In the genomic region with DNA sequence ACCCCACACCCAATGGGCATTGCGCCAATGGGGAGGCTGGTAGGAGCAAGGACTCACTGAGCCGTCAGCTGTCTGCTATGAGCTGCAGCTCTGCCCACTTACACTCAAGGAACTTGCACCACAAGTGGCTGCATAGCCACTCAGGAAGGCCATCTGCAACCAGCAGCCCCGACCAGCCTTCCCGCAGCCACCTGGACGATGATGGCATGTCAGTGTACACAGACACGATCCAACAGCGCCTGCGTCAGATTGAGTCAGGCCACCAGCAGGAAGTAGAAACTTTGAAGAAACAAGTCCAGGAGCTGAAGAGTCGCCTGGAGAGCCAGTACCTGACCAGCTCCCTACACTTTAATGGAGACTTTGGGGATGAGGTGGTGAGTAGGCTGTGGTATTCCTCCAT, we compare ENCODE assay signal across 18 cellular contexts. TPM values are rescaled to one million over a fixed set of nuclear protein-coding genes. Genes with fewer than 3 reads are reported as not detected.
A peak's percentile ranks its signal among the peaks of the same experiment; 100 is the strongest.
DNase-seq lines count a peak whose midpoint lies in the region; TF ChIP-seq lines count a peak whose summit lies in the region.
"Had no signal": no experiment of that assay in that cellular context is flagged by ENCODE, and none has a peak within 500 bp of the region (broad histone marks: within the 10 kb centered on the region; RNA-seq: fewer than 3 reads in every experiment).

No MANE protein-coding gene starts in this region.

- no peaks in the 10 kb centered on the region for H3K9me3 Mint-ChIP-seq in activated T-helper 1 cell treated with anti-CD3 and anti-CD28 coated beads, Interleukin-12 subunit alpha, Interleukin-12 subunit beta, Interleukin-2, Interleukin-4 antibody, amounts not matched to agents 30 ng/mL and 10 ng/mL and 1 ng/mL, durations not matched to agents 14 hours and 24 hours and 36 hours
- H3K9me3 Mint-ChIP-seq in T-helper 2 cell treated with Interferon-gamma antibody and Interleukin-4, amounts not matched to agents 5 μg/mL and 100 μg/mL, for 36 hours: no peaks in the 10 kb centered on the region
- H3K9me3 Mint-ChIP-seq: CD8-positive, alpha-beta memory T cell; IgD-negative memory B cell had no signal

- peaks cover 13% of the 10 kb centered on the region for H3K4me1 Mint-ChIP-seq in activated T-helper 1 cell treated with anti-CD3 and anti-CD28 coated beads, Interleukin-12 subunit alpha, Interleukin-12 subunit beta, Interleukin-2, Interleukin-4 antibody, amounts not matched to agents 30 ng/mL and 10 ng/mL and 1 ng/mL, durations not matched to agents 14 hours and 24 hours and 36 hours (ENCODE audit: low read depth)
- H3K4me1 Mint-ChIP-seq in T-helper 2 cell treated with Interferon-gamma antibody and Interleukin-4, amounts not matched to agents 5 μg/mL and 100 μg/mL, for 36 hours (ENCODE audit: low read depth): peaks cover 2% of the 10 kb centered on the region
- H3K4me1 Mint-ChIP-seq: CD8-positive, alpha-beta memory T cell had no signal

- no peak overlapping the region for H4K91ac ChIP-seq in neuronal stem cell (ENCODE audit: low read depth, low read length, poor library complexity)

- no peak overlapping the region for H3K4ac ChIP-seq in neuronal stem cell (ENCODE audit: low read length)

- no peak overlapping the region for H3K4me3 Mint-ChIP-seq in activated T-helper 1 cell treated with anti-CD3 and anti-CD28 coated beads, Interleukin-12 subunit alpha, Interleukin-12 subunit beta, Interleukin-2, Interleukin-4 antibody, amounts not matched to agents 30 ng/mL and 10 ng/mL and 1 ng/mL, durations not matched to agents 14 hours and 24 hours and 36 hours
- no peak overlapping the region for H3K4me3 Mint-ChIP-seq in T-helper 2 cell treated with Interferon-gamma antibody and Interleukin-4, amounts not matched to agents 5 μg/mL and 100 μg/mL, for 36 hours
- H3K4me3 Mint-ChIP-seq: CD8-positive, alpha-beta memory T cell; IgD-negative memory B cell had no signal

- H3K4me1 ChIP-seq in neuronal stem cell (ENCODE audit: control insufficient read depth in 2 of 2, insufficient read depth in 1 of 2, low read depth in 1 of 2, low read length in 2 of 2) (peaks cover 0 to 4% of the 10 kb centered on the region in 2 donors), stomach (peaks cover 14 to 40% (median 24%) of the 10 kb centered on the region in 4 donors)
- H3K4me1 ChIP-seq: A549, Caco-2 had no signal

- H3K9ac ChIP-seq in neuronal stem cell (ENCODE audit: low read depth, low read length, poor library complexity): no peak overlapping the region
- H3K9ac ChIP-seq: GM23248 had no signal

- peak; percentile 3 for DNase-seq in DMS53 treated with DMSO at 0.1 percent for 48 hours (lab: John Stamatoyannopoulos, UW; ENCODE audit: unreplicated experiment)
- DNase-seq in activated T-helper 1 cell treated with anti-CD3 and anti-CD28 coated beads, Interleukin-12 subunit alpha, Interleukin-12 subunit beta, Interleukin-2, Interleukin-4 antibody, amounts not matched to agents 30 ng/mL and 10 ng/mL and 1 ng/mL, durations not matched to agents 14 hours and 24 hours and 36 hours (ENCODE audit: low spot score): no peak
- no peak for DNase-seq in neuronal stem cell (ENCODE audit: low spot score)
- no peak for DNase-seq in stomach
- DNase-seq in NCI-H187 (lab: John Stamatoyannopoulos, UW): no peak
- DNase-seq in NOMO-1 treated with DMSO at 0.1 percent for 48 hours (lab: John Stamatoyannopoulos, UW; ENCODE audit: unreplicated experiment): no peak
- DNase-seq in T-helper 2 cell treated with Interferon-gamma antibody and Interleukin-4, amounts not matched to agents 5 μg/mL and 100 μg/mL, for 36 hours (ENCODE audit: low spot score): no peak
- DNase-seq: BE2C; Caco-2; CD8-positive, alpha-beta memory T cell; DMS79; GM23248 had no signal

- H3K36me3 ChIP-seq in neuronal stem cell (replicated peaks in 1 of 2; ENCODE audit: control insufficient read depth in 2 of 2, insufficient read depth in 2 of 2, low read length in 2 of 2): peaks cover 45 to 98% of the 10 kb centered on the region in 2 donors
- H3K36me3 ChIP-seq in stomach: peaks cover 85 to 100% (median 100%) of the 10 kb centered on the region in 4 donors

- no peak for TF ChIP-seq POLR2A in stomach (IDR thresholded peaks at IDR 0.05)

- H3K27me3 ChIP-seq in neuronal stem cell (ENCODE audit: control insufficient read depth in 3 of 3, insufficient read depth in 3 of 3, low read depth in 1 of 3, low read length in 3 of 3) (no peaks in the 10 kb centered on the region), stomach (no peaks in the 10 kb centered on the region)
- H3K27me3 ChIP-seq: BE2C had no signal

- H3K27ac ChIP-seq in neuronal stem cell (replicated peaks; ENCODE audit: low read length) (no peak overlapping the region), stomach (peak overlapping the region in 4 of 5 donors; percentile 41 to 72 (median 56))
- H3K27ac ChIP-seq: A549, GM23248 had no signal

- intact Hi-C loops in activated T-helper 1 cell treated with anti-CD3 and anti-CD28 coated beads, Interleukin-12 subunit alpha, Interleukin-12 subunit beta, Interleukin-2, Interleukin-4 antibody, amounts not matched to agents 30 ng/mL and 10 ng/mL and 1 ng/mL, durations not matched to agents 14 hours and 24 hours and 36 hours (cut with micrococcal nuclease): no loop called here
- intact Hi-C loops in stomach (cut with DNase I; ENCODE audit: low total_unique reads): no loop called here

- H3K4me3 ChIP-seq in neuronal stem cell (ENCODE audit: low read length in 2 of 2) (no peak overlapping the region), stomach (no peak overlapping the region)
- H3K4me3 ChIP-seq: A549, GM12878, GM23248 had no signal

- TF ChIP-seq EP300 in stomach (IDR thresholded peaks at IDR 0.05): no peak

- H2BK12ac ChIP-seq in neuronal stem cell (ENCODE audit: low read length): no peak overlapping the region

- H2AK5ac ChIP-seq in neuronal stem cell (ENCODE audit: low read depth, low read length): no peak overlapping the region

- WGBS in neuronal stem cell (ENCODE audit: extremely low coverage in 2 of 2, insufficient read length in 2 of 2, insufficient replicate concordance in 1 of 2), 2 donors: no CpG with 5 or more reads among the region's 9 CpGs
- 89 to 97% (median 94%) methylated on average over 8 to 9 of the region's 9 CpGs for WGBS in stomach, 5 donors

- H3K27ac Mint-ChIP-seq in activated T-helper 1 cell treated with anti-CD3 and anti-CD28 coated beads, Interleukin-12 subunit alpha, Interleukin-12 subunit beta, Interleukin-2, Interleukin-4 antibody, amounts not matched to agents 30 ng/mL and 10 ng/mL and 1 ng/mL, durations not matched to agents 14 hours and 24 hours and 36 hours: peak overlapping the region; percentile 58
- H3K27ac Mint-ChIP-seq in T-helper 2 cell treated with Interferon-gamma antibody and Interleukin-4, amounts not matched to agents 5 μg/mL and 100 μg/mL, for 36 hours: no peak overlapping the region
- H3K27ac Mint-ChIP-seq: CD8-positive, alpha-beta memory T cell had no signal

- H3K9me3 ChIP-seq in neuronal stem cell (replicated peaks in 1 of 2; ENCODE audit: control insufficient read depth in 2 of 2, insufficient read depth in 1 of 2, low read depth in 1 of 2, low read length in 2 of 2): no peaks in the 10 kb centered on the region
- H3K9me3 ChIP-seq in stomach: no peaks in the 10 kb centered on the region
- H3K9me3 ChIP-seq: A549, BE2C, Caco-2 had no signal

- H2BK5ac ChIP-seq in neuronal stem cell (ENCODE audit: low read length): peak overlapping the region; percentile 3

- peak overlapping the region; percentile 39 for H3K23ac ChIP-seq in neuronal stem cell (ENCODE audit: low read depth, low read length, poor library complexity)

- no peak overlapping the region for H2BK15ac ChIP-seq in neuronal stem cell (ENCODE audit: low read length)

- H3K14ac ChIP-seq in neuronal stem cell (ENCODE audit: low read length): no peak overlapping the region

- H4K8ac ChIP-seq in neuronal stem cell (ENCODE audit: low read depth, low read length): no peak overlapping the region

- no peak for TF ChIP-seq CTCF in stomach (IDR thresholded peaks at IDR 0.05)

- H3K79me1 ChIP-seq in neuronal stem cell (ENCODE audit: low read depth, low read length): no peaks in the 10 kb centered on the region

- H3K36me3 Mint-ChIP-seq in activated T-helper 1 cell treated with anti-CD3 and anti-CD28 coated beads, Interleukin-12 subunit alpha, Interleukin-12 subunit beta, Interleukin-2, Interleukin-4 antibody, amounts not matched to agents 30 ng/mL and 10 ng/mL and 1 ng/mL, durations not matched to agents 14 hours and 24 hours and 36 hours (ENCODE audit: low read depth): peaks cover 56% of the 10 kb centered on the region
- peaks cover 36% of the 10 kb centered on the region for H3K36me3 Mint-ChIP-seq in T-helper 2 cell treated with Interferon-gamma antibody and Interleukin-4, amounts not matched to agents 5 μg/mL and 100 μg/mL, for 36 hours (ENCODE audit: low read depth)

- no peak overlapping the region for H2BK120ac ChIP-seq in neuronal stem cell (ENCODE audit: low read depth, low read length)

- H2AFZ ChIP-seq in neuronal stem cell (ENCODE audit: low read length): no peak overlapping the region
- H2AFZ ChIP-seq: GM23248 had no signal

- no peak overlapping the region for H3K4me2 ChIP-seq in neuronal stem cell (ENCODE audit: insufficient read depth, low read length, poor library complexity, severe bottlenecking)
- H3K4me2 ChIP-seq: A549 had no signal

- H3K27me3 Mint-ChIP-seq in activated T-helper 1 cell treated with anti-CD3 and anti-CD28 coated beads, Interleukin-12 subunit alpha, Interleukin-12 subunit beta, Interleukin-2, Interleukin-4 antibody, amounts not matched to agents 30 ng/mL and 10 ng/mL and 1 ng/mL, durations not matched to agents 14 hours and 24 hours and 36 hours (ENCODE audit: insufficient read depth): no peaks in the 10 kb centered on the region
- H3K27me3 Mint-ChIP-seq in T-helper 2 cell treated with Interferon-gamma antibody and Interleukin-4, amounts not matched to agents 5 μg/mL and 100 μg/mL, for 36 hours (ENCODE audit: low read depth): no peaks in the 10 kb centered on the region
- H3K27me3 Mint-ChIP-seq: IgD-negative memory B cell had no signal

- no peak overlapping the region for H3K18ac ChIP-seq in neuronal stem cell (ENCODE audit: low read length)

RNA-seq across cellular contexts. Expression of a gene that starts 59.8 kb away (rescaled TPM):
- total RNA-seq in activated T-helper 1 cell treated with anti-CD3 and anti-CD28 coated beads, Interleukin-12 subunit alpha, Interleukin-12 subunit beta, Interleukin-2, Interleukin-4 antibody, amounts not matched to agents 30 ng/mL and 10 ng/mL and 1 ng/mL, durations not matched to agents 14 hours and 24 hours and 36 hours: 0.21 TPM in 1 of 2 replicates, not detected in the other
- 0.07 TPM for polyA plus RNA-seq in neuronal stem cell (2013, experiment 1 of 2)
- polyA plus RNA-seq in neuronal stem cell (2013, experiment 2 of 2): not detected
- not detected for total RNA-seq in stomach
- not detected for polyA plus RNA-seq in stomach
- total RNA-seq: CD8-positive, alpha-beta memory T cell; G401; GM12878; GM23248; HT1080 had no signal
- polyA plus RNA-seq: A549; AG04450; CD8-positive, alpha-beta memory T cell; GM23248; IgD-negative memory B cell had no signal
